Comparison of ENCODE assay signal across 9 cellular contexts in genomic region chr22:41699264-41700104, GRCh38. TPM values are rescaled to one million over a fixed set of nuclear protein-coding genes. Genes with fewer than 3 reads are reported as not detected.
A peak's percentile ranks its signal among the peaks of the same experiment; 100 is the strongest.
DNase-seq lines count a peak whose midpoint lies in the region; ATAC-seq, FAIRE-seq and TF ChIP-seq lines count a peak whose summit lies in the region.
"Had no signal": no experiment of that assay in that cellular context is flagged by ENCODE, and none has a peak within 500 bp of the region (broad histone marks: within the 10 kb centered on the region; RNA-seq: fewer than 3 reads in every experiment).

TSS of gene MEI1 (plus strand) at chr22:41699503. CDS start at chr22:41699539, 36 bp downstream.

- no peaks in the 10 kb centered on the region for H3K9me3 ChIP-seq in right lobe of liver
- H3K9me3 ChIP-seq in HepG2 (ENCODE audit: low read length): no peaks in the 10 kb centered on the region
- no peaks in the 10 kb centered on the region for H3K9me3 ChIP-seq in gastroesophageal sphincter
- H3K9me3 ChIP-seq in prostate gland: no peaks in the 10 kb centered on the region
- H3K9me3 ChIP-seq in transverse colon: no peaks in the 10 kb centered on the region

- H2AFZ ChIP-seq in HepG2 (ENCODE audit: low read length): no peak within 1 kb of the TSS

- no peak for TF ChIP-seq POLR2A in right lobe of liver (IDR thresholded peaks at IDR 0.05)
- TF ChIP-seq POLR2A in HepG2 (IDR thresholded peaks at IDR 0.05; ENCODE audit: insufficient read depth in 1 of 2, low read depth in 2 of 2, low read length in 2 of 2): no peak
- no peak for TF ChIP-seq POLR2A in gastroesophageal sphincter (IDR thresholded peaks at IDR 0.05)
- TF ChIP-seq POLR2A in prostate gland (IDR thresholded peaks at IDR 0.05): no peak
- no peak for TF ChIP-seq POLR2A in transverse colon (IDR thresholded peaks at IDR 0.05)

- H3K4me1 ChIP-seq in right lobe of liver (peaks cover 0 to 6% (median 0%) of the 10 kb centered on the region in 4 donors), HepG2 (ENCODE audit: insufficient read depth, low read length) (peaks cover 16% of the 10 kb centered on the region), gastroesophageal sphincter (peaks cover 0 to 23% (median 9%) of the 10 kb centered on the region in 3 donors), prostate gland (replicated peaks) (no peaks in the 10 kb centered on the region), transverse colon (peaks cover 4 to 18% (median 14%) of the 10 kb centered on the region in 4 donors)

- H3K9ac ChIP-seq in HepG2 (ENCODE audit: insufficient read depth, low read depth, low read length): no peak within 1 kb of the TSS

- H3K4me2 ChIP-seq in HepG2 (ENCODE audit: low read depth, low read length): no peak within 1 kb of the TSS

- H3K4me3 ChIP-seq in right lobe of liver (peak within 1 kb of the TSS in 1 of 3 donors; percentile 20), HepG2 (replicated peaks in 1 of 3; ENCODE audit: insufficient read depth in 1 of 3, low read depth in 2 of 3, low read length in 3 of 3) (no peak within 1 kb of the TSS), gastroesophageal sphincter (peak within 1 kb of the TSS in 1 of 2 donors; percentile 28), prostate gland (no peak within 1 kb of the TSS), transverse colon (peak within 1 kb of the TSS in 1 of 4 donors; percentile 19)

- H3K27me3 ChIP-seq in right lobe of liver: no peaks in the 10 kb centered on the region
- H3K27me3 ChIP-seq in HepG2 (ENCODE audit: control insufficient read depth in 1 of 2, insufficient read depth in 2 of 2, low read length in 2 of 2): no peaks in the 10 kb centered on the region
- H3K27me3 ChIP-seq in gastroesophageal sphincter: no peaks in the 10 kb centered on the region
- H3K27me3 ChIP-seq in prostate gland (replicated peaks; ENCODE audit: insufficient read depth): no peaks in the 10 kb centered on the region
- H3K27me3 ChIP-seq in transverse colon: no peaks in the 10 kb centered on the region

- no peak for TF ChIP-seq RAD21 in HepG2 (CRISPR knock-in tag; IDR thresholded peaks at IDR 0.05)

- 3% methylated on average over 7 of the region's 69 CpGs for WGBS in right lobe of liver (ENCODE audit: insufficient coverage, low coverage, low lambda C conversion rate, missing lambda C conversion rate)
- WGBS in HepG2 (ENCODE audit: low lambda C conversion rate): 92% methylated on average over 66 of the region's 69 CpGs
- 0 to 8% methylated on average over 1 to 2 of the region's 69 CpGs for WGBS in gastroesophageal sphincter (ENCODE audit: low coverage in 1 of 2), 2 donors
- 44% methylated on average over 68 of the region's 69 CpGs for WGBS in prostate gland
- WGBS in transverse colon (ENCODE audit: low coverage in 1 of 2), 2 donors: 72% methylated on average over 52 of the region's 69 CpGs; no CpG with 5 or more reads in 1 of the 2 donors

- POLR2A ChIA-PET in HepG2 (lab: Yijun Ruan, JAX): no interaction called here

- intact Hi-C loops in right lobe of liver (cut with DNase I) (loop anchor here in 1 of 2 donors (5.0 kb wide), 1 partner anchor 233 kb away; no protein-coding TSS in a partner anchor), HepG2 (cut with micrococcal nuclease; ENCODE audit: unreplicated experiment) (loop anchor here (5.0 to 10.0 kb wide), 2 partner anchors 158 to 415 kb away; no protein-coding TSS in a partner anchor), prostate gland (cut with DNase I) (loop anchor here (10.0 kb wide), 1 partner anchor 125 kb away; no protein-coding TSS in a partner anchor), transverse colon (cut with DNase I; ENCODE audit: low total_unique reads) (loop anchor here (5.0 kb wide), 2 partner anchors 158 to 243 kb away; no protein-coding TSS in a partner anchor)

- ATAC-seq in right lobe of liver (peak; percentile 62 to 77 (median 72)), HepG2 (no peak), gastroesophageal sphincter (peak; percentile 82), HG02885 (IDR thresholded peaks at IDR 0.05; ENCODE audit: poor library complexity, unreplicated experiment) (no peak)

- H3K27ac ChIP-seq in right lobe of liver (no peak within 1 kb of the TSS), HepG2 (ENCODE audit: extremely low read length, insufficient read depth, low read length) (no peak within 1 kb of the TSS), gastroesophageal sphincter (no peak within 1 kb of the TSS), prostate gland (no peak within 1 kb of the TSS), transverse colon (no peak within 1 kb of the TSS)

- TF ChIP-seq EP300 in HepG2 (IDR thresholded peaks at IDR 0.05; ENCODE audit: low read depth in 2 of 2, low read length in 2 of 2) (no peak), HepG2 (CRISPR knock-in tag; IDR thresholded peaks at IDR 0.05; ENCODE audit: borderline replicate concordance) (no peak), gastroesophageal sphincter (IDR thresholded peaks at IDR 0.05) (no peak), transverse colon (IDR thresholded peaks at IDR 0.05; ENCODE audit: low read depth) (no peak)

- CTCF ChIA-PET in HepG2 (lab: Yijun Ruan, JAX; ENCODE audit: low intra/inter-chr PET ratio, low total read pairs): no interaction called here

- TF ChIP-seq CTCF in right lobe of liver (IDR thresholded peaks at IDR 0.05) (no peak), HepG2 (CRISPR knock-in tag; IDR thresholded peaks at IDR 0.05) (no peak), gastroesophageal sphincter (IDR thresholded peaks at IDR 0.05) (peak in 1 of 4 experiments; percentile 18), prostate gland (IDR thresholded peaks at IDR 0.05) (no peak), transverse colon (IDR thresholded peaks at IDR 0.05) (no peak)

- in situ Hi-C loops in HepG2 (cut with HindIII; ENCODE audit: extremely low pct_ligation_motif_present, low pct_unique_long_range_greater_than_20kb) (loop anchor here (5.0 kb wide), 1 partner anchor 243 kb away; no protein-coding TSS in a partner anchor), transverse colon (cut with MboI; ENCODE audit: low pct_ligation_motif_present in 1 of 4, low pct_unique_long_range_greater_than_20kb in 1 of 4, low sequenced_read_pairs in 3 of 4) (loop anchor here in 3 of 4 donors (5.0 to 10.0 kb wide), 2 partner anchors 243 to 245 kb away; partner anchors contain the start of gene CENPM (in 1 of the 3))

- H4K20me1 ChIP-seq in HepG2 (ENCODE audit: insufficient read depth, low read length): no peaks in the 10 kb centered on the region

- peak; percentile 87 to 89 (median 88) for DNase-seq in right lobe of liver
- DNase-seq in HepG2 (ENCODE audit: low spot score): no peak
- peak; percentile 89 for DNase-seq in activated T-helper 9 cell treated with anti-CD3 and anti-CD28 coated beads, Interleukin-2, amount 50 U/mL, for 16 hours (ENCODE audit: low read depth)
- DNase-seq in prostate gland (ENCODE audit: low spot score): peak; percentile 60
- DNase-seq in transverse colon: peak; percentile 85
- DNase-seq in NCI-H345 treated with DMSO at 0.1 percent for 48 hours (lab: John Stamatoyannopoulos, UW; ENCODE audit: unreplicated experiment): no peak

- no peaks in the 10 kb centered on the region for H3K36me3 ChIP-seq in right lobe of liver
- H3K36me3 ChIP-seq in HepG2 (replicated peaks in 1 of 2; ENCODE audit: control insufficient read depth in 1 of 2, insufficient read depth in 2 of 2, low read length in 2 of 2): no peaks in the 10 kb centered on the region
- peaks cover 0 to under 1% of the 10 kb centered on the region in 2 donors for H3K36me3 ChIP-seq in gastroesophageal sphincter
- no peaks in the 10 kb centered on the region for H3K36me3 ChIP-seq in prostate gland
- no peaks in the 10 kb centered on the region for H3K36me3 ChIP-seq in transverse colon

- no peaks in the 10 kb centered on the region for H3K79me2 ChIP-seq in HepG2 (ENCODE audit: insufficient read depth, low read length)

- BruUV-seq in HepG2 (replicated peaks; lab: Mats Ljungman, UMichigan): no TSS peak

- no peak for FAIRE-seq in HepG2 (lab: Jason Lieb, UNC)
- FAIRE-seq: A204.1 had no signal

TF ChIP-seq in HepG2, 621 proteins besides CTCF, POLR2A, EP300 and RAD21:
- TF ChIP-seq ZIK1 (CRISPR knock-in tag; IDR thresholded peaks at IDR 0.05; ENCODE audit: borderline replicate concordance, low read depth): no peak

RNA-seq across cellular contexts. Expression of gene MEI1, which starts in this region (rescaled TPM):
- total RNA-seq in right lobe of liver: 1 to 10 TPM in 1 of 6 experiments, under 1 TPM in 5; 0.37 to 1.0 (median 0.60) TPM
- 0.53 and 0.75 TPM in 2 replicates for total RNA-seq in HepG2 (2016; rRNA removed; fragmentation: Illumina TruSeq; extraction: Trizol)
- 0.44 and 0.61 TPM in 2 replicates for total RNA-seq in HepG2 (2016; cell fraction: cytosol; rRNA removed; fragmentation: Illumina TruSeq; extraction: Trizol; ENCODE audit: low read depth)
- 0.89 and 1.8 TPM in 2 replicates for total RNA-seq in HepG2 (2016; cell fraction: insoluble cytoplasmic fraction; rRNA removed; fragmentation: Illumina TruSeq; extraction: Trizol)
- total RNA-seq in HepG2 (2016; cell fraction: membrane; rRNA removed; fragmentation: Illumina TruSeq; extraction: Trizol): 0.37 and 1.00 TPM in 2 replicates
- 1.1 and 1.6 TPM in 2 replicates for total RNA-seq in HepG2 (2016; cell fraction: nucleus; rRNA removed; fragmentation: Illumina TruSeq; extraction: Trizol)
- polyA plus RNA-seq in HepG2 (2011; rRNA removed): 1.9 and 2.7 TPM in 2 replicates
- polyA plus RNA-seq in HepG2 (2011; cell fraction: cytosol; rRNA removed): 2.4 and 3.3 TPM in 2 replicates
- 2.4 and 4.4 TPM in 2 replicates for polyA plus RNA-seq in HepG2 (2011; cell fraction: nucleus; rRNA removed)
- polyA plus RNA-seq in HepG2 (2012): 0.65 and 2.0 TPM in 2 replicates
- 0.29 and 0.57 TPM in 2 replicates for polyA plus RNA-seq in HepG2 (2016; cell fraction: cytosol; fragmentation: Illumina TruSeq; extraction: Trizol; ENCODE audit: low read depth)
- 0.39 and 0.81 TPM in 2 replicates for polyA plus RNA-seq in HepG2 (2016; cell fraction: insoluble cytoplasmic fraction; fragmentation: Illumina TruSeq; extraction: Trizol; ENCODE audit: low read depth)
- 0.72 and 0.74 TPM in 2 replicates for polyA plus RNA-seq in HepG2 (2016; cell fraction: membrane; fragmentation: Illumina TruSeq; extraction: Trizol; ENCODE audit: low read depth)
- polyA plus RNA-seq in HepG2 (2016; cell fraction: nucleus; fragmentation: Illumina TruSeq; extraction: Trizol; ENCODE audit: insufficient read depth, low read depth): 1.9 TPM in 1 of 2 replicates, not detected in the other
- 0.21 and 1.5 TPM in 2 replicates for polyA minus RNA-seq in HepG2 (2011; rRNA and poly(A)+ RNA removed; ENCODE audit: low replicate concordance)
- not detected in 2 replicates for polyA minus RNA-seq in HepG2 (2011; cell fraction: cytosol; rRNA and poly(A)+ RNA removed)
- polyA minus RNA-seq in HepG2 (2011; cell fraction: nucleus; rRNA and poly(A)+ RNA removed): 1.3 and 2.4 TPM in 2 replicates
- under 1 TPM in 3 of 4 donors, not detected in 1; 0.07 to 0.81 (median 0.50) TPM for total RNA-seq in gastroesophageal sphincter
- total RNA-seq in prostate gland: 1 to 10 TPM in 1 of 2 donors, not detected in 1; 7.4 TPM
- 10 to 100 TPM in 1 of 4 donors, 1 to 10 TPM in 1, not detected in 2; 1.1 to 20.5 TPM for total RNA-seq in transverse colon

Comparison
In these comparisons a context has a peak if more than half of its experiments do, and no peak if none do; other contexts are left out.
1. ATAC-seq: peak in right lobe of liver (4 of 4); none in HepG2 (single experiment) and HG02885 (single experiment).
2. DNase-seq: peak in right lobe of liver (3 of 3), activated T-helper 9 cell treated with anti-CD3 and anti-CD28 coated beads, Interleukin-2, amount 50 U/mL, for 16 hours (single experiment), prostate gland (single experiment) and transverse colon (single experiment); none in HepG2 (single experiment) and NCI-H345 treated with DMSO at 0.1 percent for 48 hours (single experiment).
3. Peak in ATAC-seq in gastroesophageal sphincter; RNA of the gene not detected or under 1 TPM.